ENCODE assay signal across 1 cellular context in the genomic region with DNA sequence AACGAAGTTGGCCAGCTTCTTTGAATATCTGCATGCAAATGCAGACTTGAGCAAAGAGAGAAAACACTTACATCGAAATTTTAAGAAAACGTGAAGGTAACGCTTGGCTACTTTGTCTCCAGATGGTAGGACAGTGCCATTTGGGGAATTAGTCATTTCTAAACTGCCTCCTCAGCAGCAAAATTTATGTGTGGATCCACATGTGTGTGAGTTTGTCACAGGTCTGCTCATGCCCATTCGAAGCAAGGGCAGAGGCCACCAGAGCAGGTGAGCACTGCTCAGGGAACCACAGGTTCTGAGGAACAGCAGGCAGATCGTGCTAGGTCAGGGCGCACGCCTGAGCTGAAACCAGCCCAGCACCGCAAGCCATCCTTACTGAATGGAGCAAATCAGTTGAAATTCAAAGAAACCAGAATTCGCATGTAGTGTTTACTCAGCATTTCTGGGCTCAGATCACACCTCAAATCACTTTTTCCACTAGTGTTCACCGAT.
TF ChIP-seq lines count a peak whose summit lies in the region.

No MANE protein-coding gene starts in this region.

TF ChIP-seq in GM23338, 12 proteins besides CTCF, POLR2A, EP300 and RAD21 (continued from another document):
- TF ChIP-seq, protein P1, sequence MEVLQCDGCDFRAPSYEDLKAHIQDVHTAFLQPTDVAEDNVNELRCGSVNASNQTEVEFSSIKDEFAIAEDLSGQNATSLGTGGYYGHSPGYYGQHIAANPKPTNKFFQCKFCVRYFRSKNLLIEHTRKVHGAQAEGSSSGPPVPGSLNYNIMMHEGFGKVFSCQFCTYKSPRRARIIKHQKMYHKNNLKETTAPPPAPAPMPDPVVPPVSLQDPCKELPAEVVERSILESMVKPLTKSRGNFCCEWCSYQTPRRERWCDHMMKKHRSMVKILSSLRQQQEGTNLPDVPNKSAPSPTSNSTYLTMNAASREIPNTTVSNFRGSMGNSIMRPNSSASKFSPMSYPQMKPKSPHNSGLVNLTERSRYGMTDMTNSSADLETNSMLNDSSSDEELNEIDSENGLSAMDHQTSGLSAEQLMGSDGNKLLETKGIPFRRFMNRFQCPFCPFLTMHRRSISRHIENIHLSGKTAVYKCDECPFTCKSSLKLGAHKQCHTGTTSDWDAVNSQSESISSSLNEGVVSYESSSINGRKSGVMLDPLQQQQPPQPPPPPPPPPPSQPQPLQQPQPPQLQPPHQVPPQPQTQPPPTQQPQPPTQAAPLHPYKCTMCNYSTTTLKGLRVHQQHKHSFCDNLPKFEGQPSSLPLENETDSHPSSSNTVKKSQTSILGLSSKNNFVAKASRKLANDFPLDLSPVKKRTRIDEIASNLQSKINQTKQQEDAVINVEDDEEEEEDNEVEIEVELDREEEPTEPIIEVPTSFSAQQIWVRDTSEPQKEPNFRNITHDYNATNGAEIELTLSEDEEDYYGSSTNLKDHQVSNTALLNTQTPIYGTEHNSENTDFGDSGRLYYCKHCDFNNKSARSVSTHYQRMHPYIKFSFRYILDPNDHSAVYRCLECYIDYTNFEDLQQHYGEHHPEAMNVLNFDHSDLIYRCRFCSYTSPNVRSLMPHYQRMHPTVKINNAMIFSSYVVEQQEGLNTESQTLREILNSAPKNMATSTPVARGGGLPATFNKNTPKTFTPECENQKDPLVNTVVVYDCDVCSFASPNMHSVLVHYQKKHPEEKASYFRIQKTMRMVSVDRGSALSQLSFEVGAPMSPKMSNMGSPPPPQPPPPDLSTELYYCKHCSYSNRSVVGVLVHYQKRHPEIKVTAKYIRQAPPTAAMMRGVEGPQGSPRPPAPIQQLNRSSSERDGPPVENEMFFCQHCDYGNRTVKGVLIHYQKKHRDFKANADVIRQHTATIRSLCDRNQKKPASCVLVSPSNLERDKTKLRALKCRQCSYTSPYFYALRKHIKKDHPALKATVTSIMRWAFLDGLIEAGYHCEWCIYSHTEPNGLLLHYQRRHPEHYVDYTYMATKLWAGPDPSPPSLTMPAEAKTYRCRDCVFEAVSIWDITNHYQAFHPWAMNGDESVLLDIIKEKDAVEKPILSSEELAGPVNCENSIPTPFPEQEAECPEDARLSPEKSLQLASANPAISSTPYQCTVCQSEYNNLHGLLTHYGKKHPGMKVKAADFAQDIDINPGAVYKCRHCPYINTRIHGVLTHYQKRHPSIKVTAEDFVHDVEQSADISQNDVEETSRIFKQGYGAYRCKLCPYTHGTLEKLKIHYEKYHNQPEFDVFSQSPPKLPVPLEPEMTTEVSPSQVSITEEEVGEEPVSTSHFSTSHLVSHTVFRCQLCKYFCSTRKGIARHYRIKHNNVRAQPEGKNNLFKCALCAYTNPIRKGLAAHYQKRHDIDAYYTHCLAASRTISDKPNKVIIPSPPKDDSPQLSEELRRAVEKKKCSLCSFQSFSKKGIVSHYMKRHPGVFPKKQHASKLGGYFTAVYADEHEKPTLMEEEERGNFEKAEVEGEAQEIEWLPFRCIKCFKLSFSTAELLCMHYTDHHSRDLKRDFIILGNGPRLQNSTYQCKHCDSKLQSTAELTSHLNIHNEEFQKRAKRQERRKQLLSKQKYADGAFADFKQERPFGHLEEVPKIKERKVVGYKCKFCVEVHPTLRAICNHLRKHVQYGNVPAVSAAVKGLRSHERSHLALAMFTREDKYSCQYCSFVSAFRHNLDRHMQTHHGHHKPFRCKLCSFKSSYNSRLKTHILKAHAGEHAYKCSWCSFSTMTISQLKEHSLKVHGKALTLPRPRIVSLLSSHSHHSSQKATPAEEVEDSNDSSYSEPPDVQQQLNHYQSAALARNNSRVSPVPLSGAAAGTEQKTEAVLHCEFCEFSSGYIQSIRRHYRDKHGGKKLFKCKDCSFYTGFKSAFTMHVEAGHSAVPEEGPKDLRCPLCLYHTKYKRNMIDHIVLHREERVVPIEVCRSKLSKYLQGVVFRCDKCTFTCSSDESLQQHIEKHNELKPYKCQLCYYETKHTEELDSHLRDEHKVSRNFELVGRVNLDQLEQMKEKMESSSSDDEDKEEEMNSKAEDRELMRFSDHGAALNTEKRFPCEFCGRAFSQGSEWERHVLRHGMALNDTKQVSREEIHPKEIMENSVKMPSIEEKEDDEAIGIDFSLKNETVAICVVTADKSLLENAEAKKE (CRISPR knock-in tag; IDR thresholded peaks at IDR 0.05) = no peak
- TF ChIP-seq STAT1 (IDR thresholded peaks at IDR 0.05; ENCODE audit: unreplicated experiment) = no peak
- no peak for TF ChIP-seq NANOG (IDR thresholded peaks at IDR 0.05; ENCODE audit: borderline replicate concordance)
